In the genomic region with DNA sequence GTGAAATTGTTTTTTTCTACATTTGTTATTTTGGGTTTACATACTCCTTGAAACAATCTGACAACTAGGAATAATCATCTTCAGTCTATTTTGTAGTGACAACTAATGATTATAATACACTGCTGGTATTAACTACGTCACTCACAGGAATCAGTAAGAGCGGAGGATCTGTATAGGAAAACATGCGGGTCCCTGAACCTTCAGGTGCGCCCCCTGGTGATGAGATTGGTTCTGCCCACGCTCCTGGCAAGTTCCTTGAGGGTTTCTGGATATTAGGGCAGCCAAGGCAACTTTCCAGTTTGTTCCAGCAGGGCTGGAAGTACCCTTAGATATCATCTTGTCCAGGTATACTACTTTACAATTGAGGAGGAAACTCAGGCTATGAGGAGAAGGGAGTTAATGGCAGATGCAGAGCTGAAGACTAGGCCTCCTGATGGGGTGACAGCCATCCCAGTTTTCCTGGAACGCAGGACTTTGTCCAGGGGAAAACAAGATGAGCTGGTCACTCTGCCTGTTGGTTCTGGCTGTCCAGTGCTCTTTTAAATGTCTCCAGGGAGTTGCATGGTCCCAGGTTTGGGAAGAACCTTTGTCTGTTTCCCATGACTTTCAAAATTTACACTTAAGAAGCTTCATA, we compare ENCODE assay signal across 8 cellular contexts. TPM values are rescaled to one million over a fixed set of nuclear protein-coding genes. Genes with fewer than 3 reads are reported as not detected.
DNase-seq lines count a peak whose midpoint lies in the region; ATAC-seq and TF ChIP-seq lines count a peak whose summit lies in the region.

No MANE protein-coding gene starts in this region.

- TF ChIP-seq POLR2A in adrenal gland (IDR thresholded peaks at IDR 0.05) = no peak
- no peak for TF ChIP-seq POLR2A in gastrocnemius medialis (IDR thresholded peaks at IDR 0.05)

- intact Hi-C loops in adrenal gland (cut with DNase I) (loop anchor here in 1 of 2 donors (2.0 kb wide), 1 partner anchor 32 kb away; no protein-coding TSS in a partner anchor), left cardiac atrium (cut with DNase I) (loop anchor here in 1 of 2 donors (1.0 kb wide), 1 partner anchor 33 kb away; no protein-coding TSS in a partner anchor), gastrocnemius medialis (cut with DNase I; ENCODE audit: low total_unique reads) (loop anchor here (1.0 kb wide), 1 partner anchor 33 kb away; no protein-coding TSS in a partner anchor)

- H3K4me3 ChIP-seq in adrenal gland = no peak overlapping the region
- H3K4me3 ChIP-seq in gastrocnemius medialis = no peak overlapping the region

- H3K27ac ChIP-seq in adrenal gland (no peak overlapping the region), gastrocnemius medialis (no peak overlapping the region)

- H3K9me3 ChIP-seq in adrenal gland (replicated peaks in 1 of 3) (no peaks in the 10 kb centered on the region), gastrocnemius medialis (no peaks in the 10 kb centered on the region)

- DNase-seq in NCI-H1436 (lab: John Stamatoyannopoulos, UW) (peak; percentile 65), NCI-H1436 treated with DMSO at 0.1 percent for 48 hours (lab: John Stamatoyannopoulos, UW) (no peak), NCI-H1092 (lab: John Stamatoyannopoulos, UW) (peak; percentile 27), T-helper 2 cell (peak; percentile 33 to 63 (median 56)), adrenal gland (peak; percentile 78 to 94 (median 86)), left cardiac atrium (peak; percentile 81), gastrocnemius medialis (peak; percentile 21 to 56)

- peak; percentile 65 to 93 (median 79) for TF ChIP-seq CTCF in adrenal gland (IDR thresholded peaks at IDR 0.05)
- peak; percentile 40 to 73 (median 65) for TF ChIP-seq CTCF in gastrocnemius medialis (IDR thresholded peaks at IDR 0.05 in 4 of 5, conservative IDR thresholded peaks at IDR 0.05 in 1 of 5)

- in situ Hi-C loops in gastrocnemius medialis (cut with MboI; ENCODE audit: low sequenced_read_pairs in 4 of 4) = no loop called here

- H3K36me3 ChIP-seq in adrenal gland (replicated peaks in 1 of 2) (no peaks in the 10 kb centered on the region), gastrocnemius medialis (no peaks in the 10 kb centered on the region)

- H3K4me1 ChIP-seq in adrenal gland (replicated peaks in 1 of 2) = no peaks in the 10 kb centered on the region
- H3K4me1 ChIP-seq in gastrocnemius medialis = no peaks in the 10 kb centered on the region

- WGBS in adrenal gland, 4 donors = 20 to 22% (median 21%) methylated on average over 5 to 6 of the region's 6 CpGs

- peak; percentile 87 to 90 for ATAC-seq in left cardiac atrium
- ATAC-seq in gastrocnemius medialis = peak; percentile 72 to 90
- no peak for ATAC-seq in GM18517 (IDR thresholded peaks at IDR 0.05; ENCODE audit: unreplicated experiment)

- no peaks in the 10 kb centered on the region for H3K27me3 ChIP-seq in adrenal gland
- no peaks in the 10 kb centered on the region for H3K27me3 ChIP-seq in gastrocnemius medialis

RNA-seq across cellular contexts. Expression of gene WNT8A, which starts 15.0 kb away (rescaled TPM):
- not detected for total RNA-seq in adrenal gland
- polyA plus RNA-seq in adrenal gland = not detected
- not detected for total RNA-seq in left cardiac atrium
- under 1 TPM in 1 of 4 donors, not detected in 3; 0.51 TPM for total RNA-seq in gastrocnemius medialis

RNA-seq across cellular contexts. Expression of gene FAM13B, which starts 36.0 kb away (rescaled TPM):
- total RNA-seq in adrenal gland = 100 to 1,000 TPM in 1 of 8 donors, 10 to 100 TPM in 7; 43.1 to 208 (median 76.4) TPM
- polyA plus RNA-seq in adrenal gland = 10 to 100 TPM; 26.5 to 39.7 (median 27.2) TPM
- total RNA-seq in left cardiac atrium = 10 to 100 TPM; 28.1 to 34.7 TPM
- 1 to 10 TPM; 3.4 to 7.9 (median 4.1) TPM for total RNA-seq in gastrocnemius medialis
